ENCODE assay signal across 19 cellular contexts in the genomic region with DNA sequence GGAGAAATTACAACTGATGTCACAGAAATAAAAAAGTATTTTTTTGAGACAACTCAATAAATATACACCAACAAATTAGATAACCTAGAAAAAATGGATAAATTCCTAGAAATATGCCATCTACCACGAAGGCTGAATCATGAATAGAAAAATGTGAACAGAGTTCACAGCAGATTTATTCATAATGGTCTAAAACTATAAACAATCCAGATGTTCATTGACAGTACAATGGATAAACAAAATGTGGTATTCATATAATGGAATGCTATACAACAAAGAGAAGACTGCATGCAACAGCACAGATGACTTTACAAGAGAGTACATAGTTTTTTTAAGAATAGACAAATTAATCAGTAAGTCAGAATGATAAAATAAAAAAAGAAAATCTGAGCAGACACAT.
"Had no signal": no experiment of that assay in that cellular context is flagged by ENCODE, and none has a peak within 500 bp of the region (broad histone marks: within the 10 kb centered on the region; RNA-seq: fewer than 3 reads in every experiment).

No MANE protein-coding gene starts in this region.

- H3K27me3 ChIP-seq: brain microvascular endothelial cell, pancreas, upper lobe of left lung had no signal

- DNase-seq: activated CD4-positive, alpha-beta T cell treated with anti-CD3 and anti-CD28 coated beads, Interleukin-2, amount 10 ng/mL, durations not matched to agents 7 days and 5 days; activated CD8-positive, alpha-beta memory T cell treated with anti-CD3 and anti-CD28 coated beads for 24 hours; activated naive CD4-positive, alpha-beta T cell treated with anti-CD3 and anti-CD28 coated beads for 36 hours; amniotic stem cell; brain microvascular endothelial cell; cerebellar nuclear complex; dermis blood vessel endothelial cell; endodermal cell; erythroblast; hippocampal formation; kidney glomerular epithelial cell; pancreas; retina; stimulated activated CD4-positive, alpha-beta T cell treated with anti-CD3 and anti-CD28 coated beads, Interleukin-15, amount 100 ng/mL, for 24 hours; stimulated activated CD4-positive, alpha-beta T cell treated with anti-CD3 and anti-CD28 coated beads, Interleukin-4, amount 100 ng/mL, for 24 hours; upper lobe of left lung had no signal

- H3K9me3 Mint-ChIP-seq: activated CD4-positive, alpha-beta T cell treated with anti-CD3 and anti-CD28 coated beads, Interleukin-2, amount 10 ng/mL, durations not matched to agents 7 days and 5 days; activated naive CD4-positive, alpha-beta T cell treated with anti-CD3 and anti-CD28 coated beads for 36 hours; stimulated activated naive CD8-positive, alpha-beta T cell treated with anti-CD3 and anti-CD28 coated beads, Interleukin-15, Interleukin-2, amounts not matched to agents 100 ng/mL and 50 ng/mL, for 24 hours had no signal

- H3K4me3 ChIP-seq: pancreas, upper lobe of left lung had no signal

- H3K4me1 ChIP-seq: pancreas, upper lobe of left lung had no signal

- H3K9me3 ChIP-seq: pancreas, upper lobe of left lung had no signal

- H3K36me3 ChIP-seq: pancreas had no signal

- H3K4me1 Mint-ChIP-seq: activated CD4-positive, alpha-beta T cell treated with anti-CD3 and anti-CD28 coated beads, Interleukin-2, amount 10 ng/mL, durations not matched to agents 7 days and 5 days; endodermal cell; mesothelial cell of epicardium; WTC11 had no signal

- H3K4me3 Mint-ChIP-seq: activated CD4-positive, alpha-beta T cell treated with anti-CD3 and anti-CD28 coated beads, Interleukin-2, amount 10 ng/mL, durations not matched to agents 7 days and 5 days; activated naive CD4-positive, alpha-beta T cell treated with anti-CD3 and anti-CD28 coated beads for 36 hours; endodermal cell; mesothelial cell of epicardium; stimulated activated naive CD8-positive, alpha-beta T cell treated with anti-CD3 and anti-CD28 coated beads, Interleukin-15, Interleukin-2, amounts not matched to agents 100 ng/mL and 50 ng/mL, for 24 hours; WTC11 had no signal

- ATAC-seq: pancreas, WTC11 had no signal

- H3K27ac Mint-ChIP-seq: activated CD4-positive, alpha-beta T cell treated with anti-CD3 and anti-CD28 coated beads, Interleukin-2, amount 10 ng/mL, durations not matched to agents 7 days and 5 days; activated naive CD4-positive, alpha-beta T cell treated with anti-CD3 and anti-CD28 coated beads for 36 hours; endodermal cell; mesothelial cell of epicardium; stimulated activated naive CD8-positive, alpha-beta T cell treated with anti-CD3 and anti-CD28 coated beads, Interleukin-15, Interleukin-2, amounts not matched to agents 100 ng/mL and 50 ng/mL, for 24 hours; WTC11 had no signal

- H3K27me3 Mint-ChIP-seq: activated CD4-positive, alpha-beta T cell treated with anti-CD3 and anti-CD28 coated beads, Interleukin-2, amount 10 ng/mL, durations not matched to agents 7 days and 5 days; stimulated activated naive CD8-positive, alpha-beta T cell treated with anti-CD3 and anti-CD28 coated beads, Interleukin-15, Interleukin-2, amounts not matched to agents 100 ng/mL and 50 ng/mL, for 24 hours had no signal
